In genomic region chr5:104080646-104081175, GRCh38 we compare ENCODE assay signal across 2 cellular contexts.
TF ChIP-seq lines count a peak whose summit lies in the region.

No MANE protein-coding gene starts in this region.

TF ChIP-seq in A549, 52 proteins besides CTCF, POLR2A, EP300 and RAD21 (continued from another document):
- TF ChIP-seq, protein P1, sequence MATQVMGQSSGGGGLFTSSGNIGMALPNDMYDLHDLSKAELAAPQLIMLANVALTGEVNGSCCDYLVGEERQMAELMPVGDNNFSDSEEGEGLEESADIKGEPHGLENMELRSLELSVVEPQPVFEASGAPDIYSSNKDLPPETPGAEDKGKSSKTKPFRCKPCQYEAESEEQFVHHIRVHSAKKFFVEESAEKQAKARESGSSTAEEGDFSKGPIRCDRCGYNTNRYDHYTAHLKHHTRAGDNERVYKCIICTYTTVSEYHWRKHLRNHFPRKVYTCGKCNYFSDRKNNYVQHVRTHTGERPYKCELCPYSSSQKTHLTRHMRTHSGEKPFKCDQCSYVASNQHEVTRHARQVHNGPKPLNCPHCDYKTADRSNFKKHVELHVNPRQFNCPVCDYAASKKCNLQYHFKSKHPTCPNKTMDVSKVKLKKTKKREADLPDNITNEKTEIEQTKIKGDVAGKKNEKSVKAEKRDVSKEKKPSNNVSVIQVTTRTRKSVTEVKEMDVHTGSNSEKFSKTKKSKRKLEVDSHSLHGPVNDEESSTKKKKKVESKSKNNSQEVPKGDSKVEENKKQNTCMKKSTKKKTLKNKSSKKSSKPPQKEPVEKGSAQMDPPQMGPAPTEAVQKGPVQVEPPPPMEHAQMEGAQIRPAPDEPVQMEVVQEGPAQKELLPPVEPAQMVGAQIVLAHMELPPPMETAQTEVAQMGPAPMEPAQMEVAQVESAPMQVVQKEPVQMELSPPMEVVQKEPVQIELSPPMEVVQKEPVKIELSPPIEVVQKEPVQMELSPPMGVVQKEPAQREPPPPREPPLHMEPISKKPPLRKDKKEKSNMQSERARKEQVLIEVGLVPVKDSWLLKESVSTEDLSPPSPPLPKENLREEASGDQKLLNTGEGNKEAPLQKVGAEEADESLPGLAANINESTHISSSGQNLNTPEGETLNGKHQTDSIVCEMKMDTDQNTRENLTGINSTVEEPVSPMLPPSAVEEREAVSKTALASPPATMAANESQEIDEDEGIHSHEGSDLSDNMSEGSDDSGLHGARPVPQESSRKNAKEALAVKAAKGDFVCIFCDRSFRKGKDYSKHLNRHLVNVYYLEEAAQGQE (IDR thresholded peaks at IDR 0.05) = no peak

TF ChIP-seq in K562, 482 proteins besides CTCF, POLR2A, EP300 and RAD21 (continued from another document):
- TF ChIP-seq, protein P2, sequence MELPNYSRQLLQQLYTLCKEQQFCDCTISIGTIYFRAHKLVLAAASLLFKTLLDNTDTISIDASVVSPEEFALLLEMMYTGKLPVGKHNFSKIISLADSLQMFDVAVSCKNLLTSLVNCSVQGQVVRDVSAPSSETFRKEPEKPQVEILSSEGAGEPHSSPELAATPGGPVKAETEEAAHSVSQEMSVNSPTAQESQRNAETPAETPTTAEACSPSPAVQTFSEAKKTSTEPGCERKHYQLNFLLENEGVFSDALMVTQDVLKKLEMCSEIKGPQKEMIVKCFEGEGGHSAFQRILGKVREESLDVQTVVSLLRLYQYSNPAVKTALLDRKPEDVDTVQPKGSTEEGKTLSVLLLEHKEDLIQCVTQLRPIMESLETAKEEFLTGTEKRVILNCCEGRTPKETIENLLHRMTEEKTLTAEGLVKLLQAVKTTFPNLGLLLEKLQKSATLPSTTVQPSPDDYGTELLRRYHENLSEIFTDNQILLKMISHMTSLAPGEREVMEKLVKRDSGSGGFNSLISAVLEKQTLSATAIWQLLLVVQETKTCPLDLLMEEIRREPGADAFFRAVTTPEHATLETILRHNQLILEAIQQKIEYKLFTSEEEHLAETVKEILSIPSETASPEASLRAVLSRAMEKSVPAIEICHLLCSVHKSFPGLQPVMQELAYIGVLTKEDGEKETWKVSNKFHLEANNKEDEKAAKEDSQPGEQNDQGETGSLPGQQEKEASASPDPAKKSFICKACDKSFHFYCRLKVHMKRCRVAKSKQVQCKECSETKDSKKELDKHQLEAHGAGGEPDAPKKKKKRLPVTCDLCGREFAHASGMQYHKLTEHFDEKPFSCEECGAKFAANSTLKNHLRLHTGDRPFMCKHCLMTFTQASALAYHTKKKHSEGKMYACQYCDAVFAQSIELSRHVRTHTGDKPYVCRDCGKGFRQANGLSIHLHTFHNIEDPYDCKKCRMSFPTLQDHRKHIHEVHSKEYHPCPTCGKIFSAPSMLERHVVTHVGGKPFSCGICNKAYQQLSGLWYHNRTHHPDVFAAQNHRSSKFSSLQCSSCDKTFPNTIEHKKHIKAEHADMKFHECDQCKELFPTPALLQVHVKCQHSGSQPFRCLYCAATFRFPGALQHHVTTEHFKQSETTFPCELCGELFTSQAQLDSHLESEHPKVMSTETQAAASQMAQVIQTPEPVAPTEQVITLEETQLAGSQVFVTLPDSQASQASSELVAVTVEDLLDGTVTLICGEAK (IDR thresholded peaks at IDR 0.05) = peak; percentile 33
- TF ChIP-seq, protein P2 (CRISPR knock-in tag; IDR thresholded peaks at IDR 0.05) = no peak
